ENCODE assay signal across 1 cellular context in genomic region chr2:195410272-195410671, GRCh38.
TF ChIP-seq lines count a peak whose summit lies in the region.

No MANE protein-coding gene starts in this region.

TF ChIP-seq in GM12878, 131 proteins besides CTCF, POLR2A, EP300 and RAD21 (continued from another document and continues in another):
- TF ChIP-seq, protein P1, sequence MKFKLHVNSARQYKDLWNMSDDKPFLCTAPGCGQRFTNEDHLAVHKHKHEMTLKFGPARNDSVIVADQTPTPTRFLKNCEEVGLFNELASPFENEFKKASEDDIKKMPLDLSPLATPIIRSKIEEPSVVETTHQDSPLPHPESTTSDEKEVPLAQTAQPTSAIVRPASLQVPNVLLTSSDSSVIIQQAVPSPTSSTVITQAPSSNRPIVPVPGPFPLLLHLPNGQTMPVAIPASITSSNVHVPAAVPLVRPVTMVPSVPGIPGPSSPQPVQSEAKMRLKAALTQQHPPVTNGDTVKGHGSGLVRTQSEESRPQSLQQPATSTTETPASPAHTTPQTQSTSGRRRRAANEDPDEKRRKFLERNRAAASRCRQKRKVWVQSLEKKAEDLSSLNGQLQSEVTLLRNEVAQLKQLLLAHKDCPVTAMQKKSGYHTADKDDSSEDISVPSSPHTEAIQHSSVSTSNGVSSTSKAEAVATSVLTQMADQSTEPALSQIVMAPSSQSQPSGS (IDR thresholded peaks at IDR 0.05; ENCODE audit: low read length), result peak; percentile 62; the same call in 1 of the 2 replicates
- TF ChIP-seq, protein P2, sequence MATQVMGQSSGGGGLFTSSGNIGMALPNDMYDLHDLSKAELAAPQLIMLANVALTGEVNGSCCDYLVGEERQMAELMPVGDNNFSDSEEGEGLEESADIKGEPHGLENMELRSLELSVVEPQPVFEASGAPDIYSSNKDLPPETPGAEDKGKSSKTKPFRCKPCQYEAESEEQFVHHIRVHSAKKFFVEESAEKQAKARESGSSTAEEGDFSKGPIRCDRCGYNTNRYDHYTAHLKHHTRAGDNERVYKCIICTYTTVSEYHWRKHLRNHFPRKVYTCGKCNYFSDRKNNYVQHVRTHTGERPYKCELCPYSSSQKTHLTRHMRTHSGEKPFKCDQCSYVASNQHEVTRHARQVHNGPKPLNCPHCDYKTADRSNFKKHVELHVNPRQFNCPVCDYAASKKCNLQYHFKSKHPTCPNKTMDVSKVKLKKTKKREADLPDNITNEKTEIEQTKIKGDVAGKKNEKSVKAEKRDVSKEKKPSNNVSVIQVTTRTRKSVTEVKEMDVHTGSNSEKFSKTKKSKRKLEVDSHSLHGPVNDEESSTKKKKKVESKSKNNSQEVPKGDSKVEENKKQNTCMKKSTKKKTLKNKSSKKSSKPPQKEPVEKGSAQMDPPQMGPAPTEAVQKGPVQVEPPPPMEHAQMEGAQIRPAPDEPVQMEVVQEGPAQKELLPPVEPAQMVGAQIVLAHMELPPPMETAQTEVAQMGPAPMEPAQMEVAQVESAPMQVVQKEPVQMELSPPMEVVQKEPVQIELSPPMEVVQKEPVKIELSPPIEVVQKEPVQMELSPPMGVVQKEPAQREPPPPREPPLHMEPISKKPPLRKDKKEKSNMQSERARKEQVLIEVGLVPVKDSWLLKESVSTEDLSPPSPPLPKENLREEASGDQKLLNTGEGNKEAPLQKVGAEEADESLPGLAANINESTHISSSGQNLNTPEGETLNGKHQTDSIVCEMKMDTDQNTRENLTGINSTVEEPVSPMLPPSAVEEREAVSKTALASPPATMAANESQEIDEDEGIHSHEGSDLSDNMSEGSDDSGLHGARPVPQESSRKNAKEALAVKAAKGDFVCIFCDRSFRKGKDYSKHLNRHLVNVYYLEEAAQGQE (IDR thresholded peaks at IDR 0.05; ENCODE audit: low read depth, low read length), result no peak
- TF ChIP-seq CHD1 (IDR thresholded peaks at IDR 0.05; ENCODE audit: low read depth, low read length) (no peak), FOXM1 (IDR thresholded peaks at IDR 0.05; ENCODE audit: low read depth, low read length) (0 out of 2 replicates have a peak, but pooled peaks have one; percentile 34), ZBTB11 (CRISPR knock-in tag; IDR thresholded peaks at IDR 0.05) (no peak), KDM1A (IDR thresholded peaks at IDR 0.05; ENCODE audit: borderline replicate concordance) (no peak), TAF1 (IDR thresholded peaks at IDR 0.05; ENCODE audit: borderline replicate concordance, low read depth, low read length) (no peak), CEBPB (IDR thresholded peaks at IDR 0.05; ENCODE audit: borderline replicate concordance in 1 of 2, low read depth in 2 of 2, low read length in 2 of 2) (no peak), ZNF687 (IDR thresholded peaks at IDR 0.05) (no peak), BHLHE40 (IDR thresholded peaks at IDR 0.05; ENCODE audit: borderline replicate concordance in 1 of 2, low read depth in 2 of 2, low read length in 1 of 2) (no peak), TARDBP (IDR thresholded peaks at IDR 0.05; ENCODE audit: borderline replicate concordance) (no peak), MTA3 (IDR thresholded peaks at IDR 0.05; ENCODE audit: borderline replicate concordance, low read length) (no peak), SP1 (IDR thresholded peaks at IDR 0.05; ENCODE audit: low read depth, low read length) (no peak), RUNX3 (IDR thresholded peaks at IDR 0.05; ENCODE audit: low read length) (peak; percentile 35; the same call in 1 of the 2 replicates), CHD4 (IDR thresholded peaks at IDR 0.05) (no peak), CBFB (IDR thresholded peaks at IDR 0.05; ENCODE audit: low read depth) (no peak), ZNF274 (IDR thresholded peaks at IDR 0.05; ENCODE audit: insufficient read depth, insufficient read length) (no peak), USF2 (IDR thresholded peaks at IDR 0.05; ENCODE audit: borderline replicate concordance, low read depth, low read length) (no peak), GABPA (IDR thresholded peaks at IDR 0.05; ENCODE audit: low read depth) (no peak), TBL1XR1 (IDR thresholded peaks at IDR 0.05; ENCODE audit: low read depth, low read length) (no peak), RFX5 (IDR thresholded peaks at IDR 0.05; ENCODE audit: low read depth, low read length) (no peak), HDAC2 (IDR thresholded peaks at IDR 0.05) (no peak), POLR2AphosphoS5 (IDR thresholded peaks at IDR 0.05; ENCODE audit: low read length) (no peak), MXI1 (IDR thresholded peaks at IDR 0.05; ENCODE audit: low read depth, low read length) (no peak)
- TF ChIP-seq, protein P3, sequence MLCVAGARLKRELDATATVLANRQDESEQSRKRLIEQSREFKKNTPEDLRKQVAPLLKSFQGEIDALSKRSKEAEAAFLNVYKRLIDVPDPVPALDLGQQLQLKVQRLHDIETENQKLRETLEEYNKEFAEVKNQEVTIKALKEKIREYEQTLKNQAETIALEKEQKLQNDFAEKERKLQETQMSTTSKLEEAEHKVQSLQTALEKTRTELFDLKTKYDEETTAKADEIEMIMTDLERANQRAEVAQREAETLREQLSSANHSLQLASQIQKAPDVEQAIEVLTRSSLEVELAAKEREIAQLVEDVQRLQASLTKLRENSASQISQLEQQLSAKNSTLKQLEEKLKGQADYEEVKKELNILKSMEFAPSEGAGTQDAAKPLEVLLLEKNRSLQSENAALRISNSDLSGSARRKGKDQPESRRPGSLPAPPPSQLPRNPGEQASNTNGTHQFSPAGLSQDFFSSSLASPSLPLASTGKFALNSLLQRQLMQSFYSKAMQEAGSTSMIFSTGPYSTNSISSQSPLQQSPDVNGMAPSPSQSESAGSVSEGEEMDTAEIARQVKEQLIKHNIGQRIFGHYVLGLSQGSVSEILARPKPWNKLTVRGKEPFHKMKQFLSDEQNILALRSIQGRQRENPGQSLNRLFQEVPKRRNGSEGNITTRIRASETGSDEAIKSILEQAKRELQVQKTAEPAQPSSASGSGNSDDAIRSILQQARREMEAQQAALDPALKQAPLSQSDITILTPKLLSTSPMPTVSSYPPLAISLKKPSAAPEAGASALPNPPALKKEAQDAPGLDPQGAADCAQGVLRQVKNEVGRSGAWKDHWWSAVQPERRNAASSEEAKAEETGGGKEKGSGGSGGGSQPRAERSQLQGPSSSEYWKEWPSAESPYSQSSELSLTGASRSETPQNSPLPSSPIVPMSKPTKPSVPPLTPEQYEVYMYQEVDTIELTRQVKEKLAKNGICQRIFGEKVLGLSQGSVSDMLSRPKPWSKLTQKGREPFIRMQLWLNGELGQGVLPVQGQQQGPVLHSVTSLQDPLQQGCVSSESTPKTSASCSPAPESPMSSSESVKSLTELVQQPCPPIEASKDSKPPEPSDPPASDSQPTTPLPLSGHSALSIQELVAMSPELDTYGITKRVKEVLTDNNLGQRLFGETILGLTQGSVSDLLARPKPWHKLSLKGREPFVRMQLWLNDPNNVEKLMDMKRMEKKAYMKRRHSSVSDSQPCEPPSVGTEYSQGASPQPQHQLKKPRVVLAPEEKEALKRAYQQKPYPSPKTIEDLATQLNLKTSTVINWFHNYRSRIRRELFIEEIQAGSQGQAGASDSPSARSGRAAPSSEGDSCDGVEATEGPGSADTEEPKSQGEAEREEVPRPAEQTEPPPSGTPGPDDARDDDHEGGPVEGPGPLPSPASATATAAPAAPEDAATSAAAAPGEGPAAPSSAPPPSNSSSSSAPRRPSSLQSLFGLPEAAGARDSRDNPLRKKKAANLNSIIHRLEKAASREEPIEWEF (IDR thresholded peaks at IDR 0.05; ENCODE audit: insufficient replicate concordance, low read depth, low read length), result no peak
- TF ChIP-seq, protein P4, sequence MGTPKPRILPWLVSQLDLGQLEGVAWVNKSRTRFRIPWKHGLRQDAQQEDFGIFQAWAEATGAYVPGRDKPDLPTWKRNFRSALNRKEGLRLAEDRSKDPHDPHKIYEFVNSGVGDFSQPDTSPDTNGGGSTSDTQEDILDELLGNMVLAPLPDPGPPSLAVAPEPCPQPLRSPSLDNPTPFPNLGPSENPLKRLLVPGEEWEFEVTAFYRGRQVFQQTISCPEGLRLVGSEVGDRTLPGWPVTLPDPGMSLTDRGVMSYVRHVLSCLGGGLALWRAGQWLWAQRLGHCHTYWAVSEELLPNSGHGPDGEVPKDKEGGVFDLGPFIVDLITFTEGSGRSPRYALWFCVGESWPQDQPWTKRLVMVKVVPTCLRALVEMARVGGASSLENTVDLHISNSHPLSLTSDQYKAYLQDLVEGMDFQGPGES (IDR thresholded peaks at IDR 0.05), result no peak
- TF ChIP-seq, protein P5, sequence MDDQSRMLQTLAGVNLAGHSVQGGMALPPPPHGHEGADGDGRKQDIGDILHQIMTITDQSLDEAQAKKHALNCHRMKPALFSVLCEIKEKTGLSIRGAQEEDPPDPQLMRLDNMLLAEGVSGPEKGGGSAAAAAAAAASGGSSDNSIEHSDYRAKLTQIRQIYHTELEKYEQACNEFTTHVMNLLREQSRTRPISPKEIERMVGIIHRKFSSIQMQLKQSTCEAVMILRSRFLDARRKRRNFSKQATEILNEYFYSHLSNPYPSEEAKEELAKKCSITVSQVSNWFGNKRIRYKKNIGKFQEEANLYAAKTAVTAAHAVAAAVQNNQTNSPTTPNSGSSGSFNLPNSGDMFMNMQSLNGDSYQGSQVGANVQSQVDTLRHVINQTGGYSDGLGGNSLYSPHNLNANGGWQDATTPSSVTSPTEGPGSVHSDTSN (IDR thresholded peaks at IDR 0.05; ENCODE audit: insufficient replicate concordance, low read depth, low read length), result no peak
- TF ChIP-seq, protein P6, sequence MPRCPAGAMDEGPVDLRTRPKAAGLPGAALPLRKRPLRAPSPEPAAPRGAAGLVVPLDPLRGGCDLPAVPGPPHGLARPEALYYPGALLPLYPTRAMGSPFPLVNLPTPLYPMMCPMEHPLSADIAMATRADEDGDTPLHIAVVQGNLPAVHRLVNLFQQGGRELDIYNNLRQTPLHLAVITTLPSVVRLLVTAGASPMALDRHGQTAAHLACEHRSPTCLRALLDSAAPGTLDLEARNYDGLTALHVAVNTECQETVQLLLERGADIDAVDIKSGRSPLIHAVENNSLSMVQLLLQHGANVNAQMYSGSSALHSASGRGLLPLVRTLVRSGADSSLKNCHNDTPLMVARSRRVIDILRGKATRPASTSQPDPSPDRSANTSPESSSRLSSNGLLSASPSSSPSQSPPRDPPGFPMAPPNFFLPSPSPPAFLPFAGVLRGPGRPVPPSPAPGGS (IDR thresholded peaks at IDR 0.05; ENCODE audit: borderline replicate concordance, insufficient read depth, low read depth, low read length, poor library complexity, severe bottlenecking), result no peak
